Comparison of ENCODE assay signal across 2 cellular contexts in the genomic region with DNA sequence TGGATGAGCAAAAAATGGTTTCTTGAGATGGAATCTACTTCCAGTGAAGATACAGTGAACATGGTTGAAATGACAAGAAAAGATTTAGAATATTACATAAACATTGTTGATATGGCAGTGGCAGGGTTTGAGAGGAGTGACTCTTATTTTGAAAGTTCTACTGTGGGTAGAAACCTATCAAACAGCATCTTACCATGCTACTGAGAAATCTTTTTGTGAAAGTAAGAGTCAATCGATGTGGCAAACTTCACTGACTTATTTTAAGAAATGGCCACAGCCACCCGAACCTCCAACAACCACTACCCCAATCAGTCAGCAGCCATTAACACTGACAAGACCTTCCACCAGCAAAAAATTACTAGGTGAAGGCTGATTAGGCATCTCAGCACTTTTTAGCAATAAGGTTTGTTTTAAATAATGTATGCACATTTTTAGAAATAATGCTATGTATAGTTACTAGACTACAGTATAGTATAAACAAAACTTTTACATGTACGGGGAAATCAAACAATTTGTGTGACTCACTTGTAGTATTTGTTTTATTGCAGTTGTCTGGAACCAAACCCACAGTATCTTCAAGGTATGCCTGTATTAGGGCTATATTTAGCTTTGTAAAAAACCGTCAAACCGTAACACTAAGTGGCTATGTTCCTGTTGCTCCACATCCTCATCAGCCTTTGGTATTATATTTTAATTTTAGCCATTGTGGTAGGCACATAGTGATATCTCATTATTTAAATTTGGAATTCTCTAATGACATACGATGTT.
A peak's percentile ranks its signal among the peaks of the same experiment; 100 is the strongest.
TF ChIP-seq lines count a peak whose summit lies in the region.

No MANE protein-coding gene starts in this region.

TF ChIP-seq in Ishikawa, 13 proteins besides CTCF, POLR2A, EP300 and RAD21:
- TF ChIP-seq, protein P1, sequence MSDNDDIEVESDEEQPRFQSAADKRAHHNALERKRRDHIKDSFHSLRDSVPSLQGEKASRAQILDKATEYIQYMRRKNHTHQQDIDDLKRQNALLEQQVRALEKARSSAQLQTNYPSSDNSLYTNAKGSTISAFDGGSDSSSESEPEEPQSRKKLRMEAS (IDR thresholded peaks at IDR 0.05), result no peak
- TF ChIP-seq TCF12 (IDR thresholded peaks at IDR 0.05; ENCODE audit: low read depth) (no peak), CEBPB (IDR thresholded peaks at IDR 0.05) (no peak), TAF1 (IDR thresholded peaks at IDR 0.05; ENCODE audit: low read depth) (no peak), YY1 (IDR thresholded peaks at IDR 0.05; ENCODE audit: low read depth) (no peak), EGR1 (IDR thresholded peaks at IDR 0.05) (no peak), NFIC (IDR thresholded peaks at IDR 0.05) (no peak), TEAD4 (IDR thresholded peaks at IDR 0.05) (peak; percentile 18; the same call in 1 of the 2 replicates)
- TF ChIP-seq, protein P2, sequence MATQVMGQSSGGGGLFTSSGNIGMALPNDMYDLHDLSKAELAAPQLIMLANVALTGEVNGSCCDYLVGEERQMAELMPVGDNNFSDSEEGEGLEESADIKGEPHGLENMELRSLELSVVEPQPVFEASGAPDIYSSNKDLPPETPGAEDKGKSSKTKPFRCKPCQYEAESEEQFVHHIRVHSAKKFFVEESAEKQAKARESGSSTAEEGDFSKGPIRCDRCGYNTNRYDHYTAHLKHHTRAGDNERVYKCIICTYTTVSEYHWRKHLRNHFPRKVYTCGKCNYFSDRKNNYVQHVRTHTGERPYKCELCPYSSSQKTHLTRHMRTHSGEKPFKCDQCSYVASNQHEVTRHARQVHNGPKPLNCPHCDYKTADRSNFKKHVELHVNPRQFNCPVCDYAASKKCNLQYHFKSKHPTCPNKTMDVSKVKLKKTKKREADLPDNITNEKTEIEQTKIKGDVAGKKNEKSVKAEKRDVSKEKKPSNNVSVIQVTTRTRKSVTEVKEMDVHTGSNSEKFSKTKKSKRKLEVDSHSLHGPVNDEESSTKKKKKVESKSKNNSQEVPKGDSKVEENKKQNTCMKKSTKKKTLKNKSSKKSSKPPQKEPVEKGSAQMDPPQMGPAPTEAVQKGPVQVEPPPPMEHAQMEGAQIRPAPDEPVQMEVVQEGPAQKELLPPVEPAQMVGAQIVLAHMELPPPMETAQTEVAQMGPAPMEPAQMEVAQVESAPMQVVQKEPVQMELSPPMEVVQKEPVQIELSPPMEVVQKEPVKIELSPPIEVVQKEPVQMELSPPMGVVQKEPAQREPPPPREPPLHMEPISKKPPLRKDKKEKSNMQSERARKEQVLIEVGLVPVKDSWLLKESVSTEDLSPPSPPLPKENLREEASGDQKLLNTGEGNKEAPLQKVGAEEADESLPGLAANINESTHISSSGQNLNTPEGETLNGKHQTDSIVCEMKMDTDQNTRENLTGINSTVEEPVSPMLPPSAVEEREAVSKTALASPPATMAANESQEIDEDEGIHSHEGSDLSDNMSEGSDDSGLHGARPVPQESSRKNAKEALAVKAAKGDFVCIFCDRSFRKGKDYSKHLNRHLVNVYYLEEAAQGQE (IDR thresholded peaks at IDR 0.05; ENCODE audit: low read depth), result no peak
TF ChIP-seq in Ishikawa: peak in this region for 1.

TF ChIP-seq in K562, 482 proteins besides CTCF, POLR2A, EP300 and RAD21:
- TF ChIP-seq MYNN (IDR thresholded peaks at IDR 0.05), result peak; percentile 99
- peak; percentile 88 for TF ChIP-seq MYNN (CRISPR knock-in tag; IDR thresholded peaks at IDR 0.05)
- no peak for TF ChIP-seq KDM5B (IDR thresholded peaks at IDR 0.05; ENCODE audit: insufficient replicate concordance, low read depth, low read length)
- TF ChIP-seq, protein P3, sequence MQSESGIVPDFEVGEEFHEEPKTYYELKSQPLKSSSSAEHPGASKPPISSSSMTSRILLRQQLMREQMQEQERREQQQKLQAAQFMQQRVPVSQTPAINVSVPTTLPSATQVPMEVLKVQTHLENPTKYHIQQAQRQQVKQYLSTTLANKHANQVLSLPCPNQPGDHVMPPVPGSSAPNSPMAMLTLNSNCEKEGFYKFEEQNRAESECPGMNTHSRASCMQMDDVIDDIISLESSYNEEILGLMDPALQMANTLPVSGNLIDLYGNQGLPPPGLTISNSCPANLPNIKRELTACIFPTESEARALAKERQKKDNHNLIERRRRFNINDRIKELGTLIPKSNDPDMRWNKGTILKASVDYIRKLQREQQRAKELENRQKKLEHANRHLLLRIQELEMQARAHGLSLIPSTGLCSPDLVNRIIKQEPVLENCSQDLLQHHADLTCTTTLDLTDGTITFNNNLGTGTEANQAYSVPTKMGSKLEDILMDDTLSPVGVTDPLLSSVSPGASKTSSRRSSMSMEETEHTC (IDR thresholded peaks at IDR 0.05), result no peak
- no peak for TF ChIP-seq RFX1 (IDR thresholded peaks at IDR 0.05)
- TF ChIP-seq, protein P4, sequence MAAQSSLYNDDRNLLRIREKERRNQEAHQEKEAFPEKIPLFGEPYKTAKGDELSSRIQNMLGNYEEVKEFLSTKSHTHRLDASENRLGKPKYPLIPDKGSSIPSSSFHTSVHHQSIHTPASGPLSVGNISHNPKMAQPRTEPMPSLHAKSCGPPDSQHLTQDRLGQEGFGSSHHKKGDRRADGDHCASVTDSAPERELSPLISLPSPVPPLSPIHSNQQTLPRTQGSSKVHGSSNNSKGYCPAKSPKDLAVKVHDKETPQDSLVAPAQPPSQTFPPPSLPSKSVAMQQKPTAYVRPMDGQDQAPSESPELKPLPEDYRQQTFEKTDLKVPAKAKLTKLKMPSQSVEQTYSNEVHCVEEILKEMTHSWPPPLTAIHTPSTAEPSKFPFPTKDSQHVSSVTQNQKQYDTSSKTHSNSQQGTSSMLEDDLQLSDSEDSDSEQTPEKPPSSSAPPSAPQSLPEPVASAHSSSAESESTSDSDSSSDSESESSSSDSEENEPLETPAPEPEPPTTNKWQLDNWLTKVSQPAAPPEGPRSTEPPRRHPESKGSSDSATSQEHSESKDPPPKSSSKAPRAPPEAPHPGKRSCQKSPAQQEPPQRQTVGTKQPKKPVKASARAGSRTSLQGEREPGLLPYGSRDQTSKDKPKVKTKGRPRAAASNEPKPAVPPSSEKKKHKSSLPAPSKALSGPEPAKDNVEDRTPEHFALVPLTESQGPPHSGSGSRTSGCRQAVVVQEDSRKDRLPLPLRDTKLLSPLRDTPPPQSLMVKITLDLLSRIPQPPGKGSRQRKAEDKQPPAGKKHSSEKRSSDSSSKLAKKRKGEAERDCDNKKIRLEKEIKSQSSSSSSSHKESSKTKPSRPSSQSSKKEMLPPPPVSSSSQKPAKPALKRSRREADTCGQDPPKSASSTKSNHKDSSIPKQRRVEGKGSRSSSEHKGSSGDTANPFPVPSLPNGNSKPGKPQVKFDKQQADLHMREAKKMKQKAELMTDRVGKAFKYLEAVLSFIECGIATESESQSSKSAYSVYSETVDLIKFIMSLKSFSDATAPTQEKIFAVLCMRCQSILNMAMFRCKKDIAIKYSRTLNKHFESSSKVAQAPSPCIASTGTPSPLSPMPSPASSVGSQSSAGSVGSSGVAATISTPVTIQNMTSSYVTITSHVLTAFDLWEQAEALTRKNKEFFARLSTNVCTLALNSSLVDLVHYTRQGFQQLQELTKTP (IDR thresholded peaks at IDR 0.05; ENCODE audit: low read depth in 1 of 2, partially characterized antibody in 2 of 2), result no peak
TF ChIP-seq in K562: peak in this region for 1.
